Comparison of ENCODE assay signal across 14 cellular contexts in the genomic region with DNA sequence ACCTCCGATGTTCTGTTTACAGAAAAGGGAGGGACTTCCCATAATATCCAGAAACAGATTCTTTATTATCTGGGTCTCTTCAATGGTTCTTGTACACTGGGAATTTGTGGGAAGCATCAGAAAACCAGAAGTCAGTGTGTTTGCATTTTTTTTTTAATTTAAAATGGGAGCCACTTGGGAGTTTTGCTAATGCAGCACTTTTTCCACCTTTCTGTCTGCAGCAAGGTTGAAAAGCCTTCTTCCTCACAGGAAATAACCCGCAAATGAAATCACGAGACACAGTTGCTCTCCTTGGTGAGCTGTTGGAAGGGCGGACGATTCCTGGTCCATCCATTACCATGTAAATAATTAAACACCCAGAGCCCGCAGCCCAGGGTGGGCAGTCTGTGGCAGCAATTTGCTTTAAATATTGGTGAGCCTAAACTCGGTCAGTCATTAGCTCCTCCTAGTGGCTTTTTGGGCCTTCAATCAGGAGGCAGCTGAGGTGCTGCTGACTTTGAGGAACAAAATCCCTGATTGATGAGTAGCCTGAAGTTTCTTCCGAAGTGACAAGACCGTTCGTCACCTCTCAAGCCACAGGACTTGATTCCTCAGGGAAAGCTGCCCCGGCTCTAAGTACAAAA.
DNase-seq lines count a peak whose midpoint lies in the region; ATAC-seq, FAIRE-seq and TF ChIP-seq lines count a peak whose summit lies in the region.
"Had no signal": no experiment of that assay in that cellular context is flagged by ENCODE, and none has a peak within 500 bp of the region (broad histone marks: within the 10 kb centered on the region; RNA-seq: fewer than 3 reads in every experiment).

No MANE protein-coding gene starts in this region.

- H3K36me3 Mint-ChIP-seq in astrocyte (ENCODE audit: low read depth, unreplicated experiment), result no peaks in the 10 kb centered on the region
- no peaks in the 10 kb centered on the region for H3K36me3 Mint-ChIP-seq in CD4-positive, alpha-beta T cell (ENCODE audit: low read depth)
- no peaks in the 10 kb centered on the region for H3K36me3 Mint-ChIP-seq in activated CD8-positive, alpha-beta T cell treated with anti-CD3 and anti-CD28 coated beads, Interleukin-2, amount 10 ng/mL, durations not matched to agents 7 days and 5 days (ENCODE audit: low read depth)
- H3K36me3 Mint-ChIP-seq: activated naive CD8-positive, alpha-beta T cell; CD4-positive, CD25-positive, alpha-beta regulatory T cell had no signal

- no peaks in the 10 kb centered on the region for H3K36me3 ChIP-seq in HEK293 (ENCODE audit: control insufficient read depth in 2 of 2, insufficient read depth in 1 of 2, low read length in 2 of 2)
- no peaks in the 10 kb centered on the region for H3K36me3 ChIP-seq in astrocyte (ENCODE audit: insufficient read depth, low read length)

- ATAC-seq in CD4-positive, alpha-beta T cell (ENCODE audit: poor library complexity), result no peak
- no peak for ATAC-seq in GM21423 (IDR thresholded peaks at IDR 0.05; ENCODE audit: unreplicated experiment)
- no peak for ATAC-seq in activated CD8-positive, alpha-beta T cell treated with anti-CD3 and anti-CD28 coated beads, Interleukin-2, amount 10 ng/mL, durations not matched to agents 7 days and 5 days

- no peaks in the 10 kb centered on the region for H4K20me1 ChIP-seq in astrocyte (ENCODE audit: insufficient read depth, low read length)

- DNase-seq in AG09309 (ENCODE audit: low read depth), result no peak
- no peak for DNase-seq in astrocyte (ENCODE audit: low read depth)
- peak; percentile 87 for DNase-seq in kidney tubule cell (ENCODE audit: low spot score)
- no peak for DNase-seq in CD4-positive, alpha-beta T cell
- DNase-seq in NCI-H1930 (lab: John Stamatoyannopoulos, UW), result no peak
- DNase-seq in activated CD8-positive, alpha-beta T cell treated with anti-CD3 and anti-CD28 coated beads, Interleukin-2, amount 10 ng/mL, durations not matched to agents 7 days and 5 days, result no peak
- DNase-seq: CD4-positive, CD25-positive, alpha-beta regulatory T cell; foreskin melanocyte; HCEC 1CT; NCI-H2171 treated with DMSO at 0.1 percent for 48 hours had no signal

- intact Hi-C loops in CD4-positive, alpha-beta T cell (cut with DNase I, micrococcal nuclease), result no loop called here

- H3K27me3 Mint-ChIP-seq in astrocyte (ENCODE audit: low read depth, unreplicated experiment), result no peaks in the 10 kb centered on the region
- H3K27me3 Mint-ChIP-seq in CD4-positive, alpha-beta T cell, result peaks cover 11% of the 10 kb centered on the region
- no peaks in the 10 kb centered on the region for H3K27me3 Mint-ChIP-seq in activated CD8-positive, alpha-beta T cell treated with anti-CD3 and anti-CD28 coated beads, Interleukin-2, amount 10 ng/mL, durations not matched to agents 7 days and 5 days (ENCODE audit: low read depth)
- H3K27me3 Mint-ChIP-seq: CD4-positive, CD25-positive, alpha-beta regulatory T cell had no signal

- H3K4me2 ChIP-seq in astrocyte (ENCODE audit: low read length), result no peak overlapping the region
- H3K4me2 ChIP-seq: KMS-11 had no signal

- no peak overlapping the region for H3K9ac ChIP-seq in astrocyte (ENCODE audit: low read length)
- H3K9ac ChIP-seq: KMS-11 had no signal

- H3K27ac ChIP-seq in HEK293 (ENCODE audit: extremely low read depth, low read depth, low read length), result no peak overlapping the region
- no peak overlapping the region for H3K27ac ChIP-seq in astrocyte (ENCODE audit: low read depth, low read length)
- H3K27ac ChIP-seq in CD4-positive, alpha-beta T cell (ENCODE audit: low read depth, low read length), result no peak overlapping the region
- H3K27ac ChIP-seq: KMS-11 had no signal

- no peak overlapping the region for H2AFZ ChIP-seq in astrocyte (ENCODE audit: low read depth, low read length)

- H3K4me3 ChIP-seq in AG09309 (ENCODE audit: control insufficient read depth, low read depth, low read length) (no peak overlapping the region), HEK293 (ENCODE audit: low read depth, low read length) (no peak overlapping the region), astrocyte (ENCODE audit: insufficient read depth, low read depth, low read length) (no peak overlapping the region)

- H3K4me1 Mint-ChIP-seq in astrocyte (ENCODE audit: low read depth, unreplicated experiment), result peaks cover 20% of the 10 kb centered on the region
- H3K4me1 Mint-ChIP-seq in CD4-positive, alpha-beta T cell (ENCODE audit: low read depth), result no peaks in the 10 kb centered on the region
- H3K4me1 Mint-ChIP-seq in activated CD8-positive, alpha-beta T cell treated with anti-CD3 and anti-CD28 coated beads, Interleukin-2, amount 10 ng/mL, durations not matched to agents 7 days and 5 days (ENCODE audit: low read depth), result peaks cover 2% of the 10 kb centered on the region
- H3K4me1 Mint-ChIP-seq: CD4-positive, CD25-positive, alpha-beta regulatory T cell had no signal

- H3K79me2 ChIP-seq in astrocyte (ENCODE audit: insufficient read depth, low read length), result no peaks in the 10 kb centered on the region

- no peak overlapping the region for H3K4me3 Mint-ChIP-seq in astrocyte (ENCODE audit: unreplicated experiment)
- no peak overlapping the region for H3K4me3 Mint-ChIP-seq in CD4-positive, alpha-beta T cell
- no peak overlapping the region for H3K4me3 Mint-ChIP-seq in activated CD8-positive, alpha-beta T cell treated with anti-CD3 and anti-CD28 coated beads, Interleukin-2, amount 10 ng/mL, durations not matched to agents 7 days and 5 days
- H3K4me3 Mint-ChIP-seq: activated naive CD8-positive, alpha-beta T cell; CD4-positive, CD25-positive, alpha-beta regulatory T cell had no signal

- H3K4me1 ChIP-seq in HEK293 (ENCODE audit: control insufficient read depth, insufficient read depth, low read length), result peaks cover 8% of the 10 kb centered on the region
- H3K4me1 ChIP-seq in astrocyte (ENCODE audit: insufficient read depth, low read length), result peaks cover 30% of the 10 kb centered on the region

- H3K27me3 ChIP-seq in astrocyte (ENCODE audit: insufficient read depth, low read length), result no peaks in the 10 kb centered on the region
- H3K27me3 ChIP-seq in CD4-positive, alpha-beta T cell (ENCODE audit: control insufficient read depth, insufficient read depth, low read length), result no peaks in the 10 kb centered on the region

- H3K9me3 ChIP-seq in HEK293 (ENCODE audit: control insufficient read depth, insufficient read depth, low read depth, low read length), result no peaks in the 10 kb centered on the region
- no peaks in the 10 kb centered on the region for H3K9me3 ChIP-seq in astrocyte (ENCODE audit: insufficient read depth, low read depth, low read length)
- no peaks in the 10 kb centered on the region for H3K9me3 ChIP-seq in CD4-positive, alpha-beta T cell (ENCODE audit: control insufficient read depth, low read length)

- no peak for FAIRE-seq in astrocyte (lab: Jason Lieb, UNC)

- no peak overlapping the region for H3K27ac Mint-ChIP-seq in astrocyte (ENCODE audit: unreplicated experiment)
- no peak overlapping the region for H3K27ac Mint-ChIP-seq in CD4-positive, alpha-beta T cell
- no peak overlapping the region for H3K27ac Mint-ChIP-seq in activated CD8-positive, alpha-beta T cell treated with anti-CD3 and anti-CD28 coated beads, Interleukin-2, amount 10 ng/mL, durations not matched to agents 7 days and 5 days
- H3K27ac Mint-ChIP-seq: activated naive CD8-positive, alpha-beta T cell; CD4-positive, CD25-positive, alpha-beta regulatory T cell had no signal

- TF ChIP-seq CTCF in AG09309 (IDR thresholded peaks at IDR 0.05; ENCODE audit: control insufficient read depth, insufficient read depth, low read depth, low read length, missing control alignments) (peak; percentile 15), HEK293 (tag by site-specific recombination; IDR thresholded peaks at IDR 0.05) (no peak), astrocyte (IDR thresholded peaks at IDR 0.05; ENCODE audit: insufficient read depth, low read depth, low read length) (peak; percentile 19)
- TF ChIP-seq CTCF in CD4-positive, alpha-beta T cell (IDR thresholded peaks at IDR 0.05), result no peak

- CTCF ChIA-PET in HEK293 (lab: Yijun Ruan, JAX), result interaction anchor here (0.6 kb wide), 2 partner anchors 298 to 623 kb away, joined by 3 read pairs; no protein-coding TSS in a partner anchor
- CTCF ChIA-PET in CD4-positive, alpha-beta T cell (lab: Charles Lee), result no interaction called here
- CTCF ChIA-PET in activated CD8-positive, alpha-beta T cell treated with anti-CD3 and anti-CD28 coated beads, Interleukin-2, amount 10 ng/mL, durations not matched to agents 7 days and 5 days (lab: Charles Lee), result no interaction called here

- peaks cover 2% of the 10 kb centered on the region for H3K9me3 Mint-ChIP-seq in astrocyte (ENCODE audit: unreplicated experiment)
- no peaks in the 10 kb centered on the region for H3K9me3 Mint-ChIP-seq in CD4-positive, alpha-beta T cell
- H3K9me3 Mint-ChIP-seq in activated CD8-positive, alpha-beta T cell treated with anti-CD3 and anti-CD28 coated beads, Interleukin-2, amount 10 ng/mL, durations not matched to agents 7 days and 5 days (ENCODE audit: insufficient read depth), result no peaks in the 10 kb centered on the region

- POLR2A ChIA-PET in HEK293 (lab: Yijun Ruan, JAX), result no interaction called here
- POLR2A ChIA-PET in CD4-positive, alpha-beta T cell (lab: Charles Lee), result no interaction called here
- POLR2A ChIA-PET in activated CD8-positive, alpha-beta T cell treated with anti-CD3 and anti-CD28 coated beads, Interleukin-2, amount 10 ng/mL, durations not matched to agents 7 days and 5 days (lab: Charles Lee), result no interaction called here

TF ChIP-seq in HEK293, 187 proteins besides CTCF, POLR2A, EP300 and RAD21:
- TF ChIP-seq ZNF416 (tag by site-specific recombination; IDR thresholded peaks at IDR 0.05) (no peak), MZF1 (tag by site-specific recombination; IDR thresholded peaks at IDR 0.05; ENCODE audit: borderline replicate concordance) (peak; percentile 51; the same call in 1 of the 2 replicates)
TF ChIP-seq in HEK293: peak in this region for 1.

Comparison
In these comparisons a context has a peak if more than half of its experiments do, and no peak if none do; other contexts are left out.
1. CTCF ChIP-seq: peak in AG09309 (single experiment) and astrocyte (single experiment); none in HEK293 (single experiment) and CD4-positive, alpha-beta T cell (single experiment).